ENCODE assay signal across 20 cellular contexts in the genomic region with DNA sequence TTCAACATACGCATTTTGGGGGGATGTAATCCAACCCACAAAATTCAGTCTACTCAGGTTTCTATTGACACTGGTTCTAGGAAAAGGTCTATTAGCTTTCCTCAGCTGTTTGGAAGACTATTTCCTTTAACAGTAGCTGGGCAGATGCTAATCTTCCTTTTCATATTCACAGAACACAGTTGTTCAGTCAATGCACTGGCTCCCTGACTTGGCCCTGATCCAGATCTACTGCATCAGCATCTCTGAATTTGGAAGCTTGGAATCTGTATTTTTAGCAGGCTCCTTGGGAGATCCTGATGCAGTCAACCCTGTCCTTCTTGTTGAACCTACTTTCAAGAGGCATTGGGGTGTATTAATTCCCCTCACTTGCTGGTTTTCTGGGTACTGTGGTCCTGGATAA.
"Had no signal": no experiment of that assay in that cellular context is flagged by ENCODE, and none has a peak within 500 bp of the region (broad histone marks: within the 10 kb centered on the region; RNA-seq: fewer than 3 reads in every experiment).

No MANE protein-coding gene starts in this region.

- H3K27ac Mint-ChIP-seq: activated CD8-positive, alpha-beta memory T cell treated with anti-CD3 and anti-CD28 coated beads, Interleukin-2, amount 10 ng/mL, durations not matched to agents 7 days and 5 days; activated naive CD8-positive, alpha-beta T cell; activated T-cell treated with anti-CD3 and anti-CD28 coated beads, Interleukin-2, amount 50 U/mL, for 24 hours; immature natural killer cell; nephron progenitor cell; T-cell had no signal

- H3K27me3 ChIP-seq: esophagus squamous epithelium had no signal

- H3K4me3 ChIP-seq: coronary artery, esophagus squamous epithelium, prostate gland had no signal

- H3K9me3 Mint-ChIP-seq: activated T-cell treated with anti-CD3 and anti-CD28 coated beads, Interleukin-2, amount 50 U/mL, for 24 hours; central memory CD8-positive, alpha-beta T cell; immature natural killer cell; T-cell had no signal

- H3K27me3 Mint-ChIP-seq: activated CD8-positive, alpha-beta memory T cell treated with anti-CD3 and anti-CD28 coated beads, Interleukin-2, amount 10 ng/mL, durations not matched to agents 7 days and 5 days; activated naive CD8-positive, alpha-beta T cell; activated T-cell treated with anti-CD3 and anti-CD28 coated beads, Interleukin-2, amount 50 U/mL, for 24 hours; central memory CD8-positive, alpha-beta T cell; T-cell had no signal

- ATAC-seq: activated CD4-positive, CD25-positive, alpha-beta regulatory T cell treated with anti-CD3 and anti-CD28 coated beads, Interleukin-2, amount 50 U/mL, for 24 hours; activated CD8-positive, alpha-beta memory T cell treated with anti-CD3 and anti-CD28 coated beads, Interleukin-2, amount 10 ng/mL, durations not matched to agents 7 days and 5 days; right cardiac atrium; T-cell had no signal

- H3K4me3 Mint-ChIP-seq: activated CD8-positive, alpha-beta memory T cell treated with anti-CD3 and anti-CD28 coated beads, Interleukin-2, amount 10 ng/mL, durations not matched to agents 7 days and 5 days; activated naive CD8-positive, alpha-beta T cell; activated T-cell treated with anti-CD3 and anti-CD28 coated beads, Interleukin-2, amount 50 U/mL, for 24 hours; brain; central memory CD8-positive, alpha-beta T cell; immature natural killer cell; nephron progenitor cell; T-cell had no signal

- DNase-seq: activated CD4-positive, alpha-beta T cell treated with anti-CD3 and anti-CD28 coated beads, Interleukin-2, amount 50 U/mL, for 1 hour; activated CD8-positive, alpha-beta memory T cell treated with anti-CD3 and anti-CD28 coated beads, Interleukin-2, amount 10 ng/mL, durations not matched to agents 7 days and 5 days; activated effector memory CD4-positive, alpha-beta T cell treated with anti-CD3 and anti-CD28 coated beads, Interleukin-2, amount 50 U/mL, for 16 hours; activated T-cell treated with anti-CD3 and anti-CD28 coated beads, Interleukin-2, amount 50 U/mL, for 24 hours; effector CD4-positive, alpha-beta T cell; esophagus squamous epithelium; immature natural killer cell; nephron progenitor cell; right cardiac atrium; small intestine; stimulated activated CD4-positive, alpha-beta T cell treated with anti-CD3 and anti-CD28 coated beads, Interleukin-4, amount 100 ng/mL, for 24 hours; stimulated activated naive CD4-positive, alpha-beta T cell; T-cell; T-helper 9 cell had no signal

- H3K27ac ChIP-seq: coronary artery, prostate gland had no signal

- H3K4me1 ChIP-seq: prostate gland had no signal
